ENCODE assay signal across 14 cellular contexts in genomic region chr2:119292226-119292625, GRCh38.
DNase-seq lines count a peak whose midpoint lies in the region; ATAC-seq and TF ChIP-seq lines count a peak whose summit lies in the region.
"Had no signal": no experiment of that assay in that cellular context is flagged by ENCODE, and none has a peak within 500 bp of the region (broad histone marks: within the 10 kb centered on the region; RNA-seq: fewer than 3 reads in every experiment).

No MANE protein-coding gene starts in this region.

- TF ChIP-seq CTCF in OCI-LY3 (IDR thresholded peaks at IDR 0.05; ENCODE audit: low read depth, low read length), result no peak
- peak; percentile 4 for TF ChIP-seq CTCF in fibroblast of mammary gland (conservative IDR thresholded peaks at IDR 0.05; ENCODE audit: control insufficient read depth, insufficient read depth, low read depth, low read length)

- no peak overlapping the region for H3K4me3 ChIP-seq in OCI-LY3 (ENCODE audit: low read length)
- H3K4me3 ChIP-seq in fibroblast of mammary gland (ENCODE audit: control insufficient read depth, low read depth, low read length), result no peak overlapping the region

- no peaks in the 10 kb centered on the region for H3K36me3 ChIP-seq in OCI-LY3 (replicated peaks; ENCODE audit: low read depth, low read length)

- H3K9ac ChIP-seq in OCI-LY3 (ENCODE audit: low read length), result no peak overlapping the region

- peak; percentile 21 for ATAC-seq in sciatic nerve
- ATAC-seq in GM18873 (IDR thresholded peaks at IDR 0.05; ENCODE audit: low FRiP score, unreplicated experiment), result no peak

- H3K79me2 ChIP-seq in OCI-LY3 (ENCODE audit: low read length), result no peaks in the 10 kb centered on the region

- no peak overlapping the region for H3K27ac ChIP-seq in OCI-LY3 (ENCODE audit: low read length)
- H3K27ac ChIP-seq: 22Rv1 had no signal

- intact Hi-C loops in sciatic nerve (cut with DNase I), result loop anchor here (10.0 kb wide), 1 partner anchor 407 kb away; no protein-coding TSS in a partner anchor

- no peaks in the 10 kb centered on the region for H4K20me1 ChIP-seq in OCI-LY3 (ENCODE audit: insufficient read depth, low read length)

- DNase-seq in DMS153 (lab: John Stamatoyannopoulos, UW), result peak; percentile 22
- no peak for DNase-seq in DMS153 treated with DMSO at 0.1 percent for 48 hours (lab: John Stamatoyannopoulos, UW; ENCODE audit: unreplicated experiment)
- no peak for DNase-seq in fibroblast of mammary gland (ENCODE audit: low read depth)
- DNase-seq in sciatic nerve (ENCODE audit: low spot score), result no peak
- no peak for DNase-seq in NCI-H2196 (lab: John Stamatoyannopoulos, UW; ENCODE audit: unreplicated experiment)
- no peak for DNase-seq in activated CD4-positive, alpha-beta T cell treated with anti-CD3 and anti-CD28 coated beads for 48 hours
- DNase-seq: DMS79; kidney glomerular epithelial cell; NCI-H1092; stimulated activated naive CD4-positive, alpha-beta T cell treated with Interleukin-2 at 50 U/mL for 16 hours; T-helper 9 cell had no signal

- H3K27me3 ChIP-seq in OCI-LY3 (ENCODE audit: low read depth, low read length), result peaks cover 11% of the 10 kb centered on the region

- H3K9me3 ChIP-seq in OCI-LY3 (ENCODE audit: insufficient read depth, low read length), result no peaks in the 10 kb centered on the region

- H3K4me1 ChIP-seq in OCI-LY3 (ENCODE audit: low read length), result peaks cover 29% of the 10 kb centered on the region

- H2AFZ ChIP-seq in OCI-LY3 (ENCODE audit: low read depth, low read length), result no peak overlapping the region

- peak overlapping the region; percentile 38 for H3K4me2 ChIP-seq in OCI-LY3 (ENCODE audit: low read length)
